ENCODE assay signal across 8 cellular contexts in the genomic region with DNA sequence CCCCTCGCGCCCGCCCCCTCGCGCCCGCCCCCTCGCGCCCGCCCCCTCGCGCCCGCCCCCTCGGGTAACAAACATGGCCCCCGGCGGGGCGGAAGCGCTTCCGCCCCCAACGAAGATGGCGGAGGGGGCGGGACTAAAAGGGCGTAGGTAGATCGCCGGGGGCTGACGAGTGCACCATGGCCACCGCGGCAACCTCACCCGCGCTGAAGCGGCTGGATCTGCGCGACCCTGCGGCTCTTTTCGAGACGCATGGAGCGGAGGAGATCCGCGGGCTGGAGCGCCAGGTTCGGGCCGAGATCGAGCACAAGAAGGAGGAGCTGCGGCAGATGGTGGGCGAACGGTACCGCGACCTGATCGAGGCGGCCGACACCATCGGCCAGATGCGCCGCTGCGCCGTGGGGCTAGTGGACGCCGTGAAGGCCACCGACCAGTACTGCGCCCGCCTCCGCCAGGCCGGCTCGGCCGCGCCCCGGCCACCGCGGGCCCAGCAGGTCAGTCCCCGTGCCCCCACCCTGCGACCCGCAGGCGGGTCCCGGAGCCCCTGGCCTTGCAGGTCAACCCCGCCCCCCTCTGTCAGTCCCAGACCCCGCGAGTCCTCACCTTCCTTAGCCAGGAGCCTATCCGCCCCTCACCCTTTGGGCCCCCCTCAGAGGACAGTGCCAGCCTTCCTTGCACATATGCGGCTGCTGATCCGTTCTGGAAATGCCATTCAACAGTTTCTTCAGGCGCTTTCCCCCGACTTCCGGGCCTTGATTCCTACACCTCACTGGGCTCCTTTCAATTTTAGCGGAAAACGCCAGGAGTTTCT. TPM values are rescaled to one million over a fixed set of nuclear protein-coding genes. Genes with fewer than 3 reads are reported as not detected.
DNase-seq lines count a peak whose midpoint lies in the region; ATAC-seq and TF ChIP-seq lines count a peak whose summit lies in the region.

A gene with protein sequence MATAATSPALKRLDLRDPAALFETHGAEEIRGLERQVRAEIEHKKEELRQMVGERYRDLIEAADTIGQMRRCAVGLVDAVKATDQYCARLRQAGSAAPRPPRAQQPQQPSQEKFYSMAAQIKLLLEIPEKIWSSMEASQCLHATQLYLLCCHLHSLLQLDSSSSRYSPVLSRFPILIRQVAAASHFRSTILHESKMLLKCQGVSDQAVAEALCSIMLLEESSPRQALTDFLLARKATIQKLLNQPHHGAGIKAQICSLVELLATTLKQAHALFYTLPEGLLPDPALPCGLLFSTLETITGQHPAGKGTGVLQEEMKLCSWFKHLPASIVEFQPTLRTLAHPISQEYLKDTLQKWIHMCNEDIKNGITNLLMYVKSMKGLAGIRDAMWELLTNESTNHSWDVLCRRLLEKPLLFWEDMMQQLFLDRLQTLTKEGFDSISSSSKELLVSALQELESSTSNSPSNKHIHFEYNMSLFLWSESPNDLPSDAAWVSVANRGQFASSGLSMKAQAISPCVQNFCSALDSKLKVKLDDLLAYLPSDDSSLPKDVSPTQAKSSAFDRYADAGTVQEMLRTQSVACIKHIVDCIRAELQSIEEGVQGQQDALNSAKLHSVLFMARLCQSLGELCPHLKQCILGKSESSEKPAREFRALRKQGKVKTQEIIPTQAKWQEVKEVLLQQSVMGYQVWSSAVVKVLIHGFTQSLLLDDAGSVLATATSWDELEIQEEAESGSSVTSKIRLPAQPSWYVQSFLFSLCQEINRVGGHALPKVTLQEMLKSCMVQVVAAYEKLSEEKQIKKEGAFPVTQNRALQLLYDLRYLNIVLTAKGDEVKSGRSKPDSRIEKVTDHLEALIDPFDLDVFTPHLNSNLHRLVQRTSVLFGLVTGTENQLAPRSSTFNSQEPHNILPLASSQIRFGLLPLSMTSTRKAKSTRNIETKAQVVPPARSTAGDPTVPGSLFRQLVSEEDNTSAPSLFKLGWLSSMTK (plus strand): TSS at position 162 of the 808 bp plus-strand sequence. CDS start 15 bp downstream, at position 177.

- H3K36me3 Mint-ChIP-seq in activated naive CD4-positive, alpha-beta T cell treated with anti-CD3 and anti-CD28 coated beads, Interleukin-2, amount 50 U/mL, for 72 hours = peaks cover 18 to 25% of the 10 kb centered on the region in 2 donors
- H3K36me3 Mint-ChIP-seq in glutamatergic neuron (ENCODE audit: unreplicated experiment) (peaks cover 6% of the 10 kb centered on the region), osteocyte (ENCODE audit: unreplicated experiment) (peaks cover 18% of the 10 kb centered on the region)

- H3K27ac Mint-ChIP-seq in activated naive CD4-positive, alpha-beta T cell treated with anti-CD3 and anti-CD28 coated beads, Interleukin-2, amount 50 U/mL, for 72 hours = peak within 1 kb of the TSS; percentile 92 to 95
- H3K27ac Mint-ChIP-seq in glutamatergic neuron (ENCODE audit: unreplicated experiment) (peak within 1 kb of the TSS; percentile 94), osteocyte (ENCODE audit: unreplicated experiment) (peak within 1 kb of the TSS; percentile 94)

- POLR2A ChIA-PET in HEK293 (lab: Yijun Ruan, JAX) = interaction anchor here (0.9 to 4.5 kb wide), 6 partner anchors 12 to 600 kb away, joined by 3 to 23 read pairs (median 4); a partner anchor contains a TSS

- H3K36me3 ChIP-seq in HEK293 (ENCODE audit: control insufficient read depth in 2 of 2, insufficient read depth in 1 of 2, low read length in 2 of 2) (peaks cover 19 to 22% of the 10 kb centered on the region in 2 experiments), testis (ENCODE audit: low read depth, missing control alignments) (no peaks in the 10 kb centered on the region)

- H3K4me1 Mint-ChIP-seq in glutamatergic neuron (ENCODE audit: low read depth, unreplicated experiment) (peaks cover 18% of the 10 kb centered on the region), osteocyte (ENCODE audit: unreplicated experiment) (peaks cover 38% of the 10 kb centered on the region)

- intact Hi-C loops in testis (cut with DNase I; ENCODE audit: low total_unique reads) = no loop called here

- no peaks in the 10 kb centered on the region for H3K9me3 Mint-ChIP-seq in activated naive CD4-positive, alpha-beta T cell treated with anti-CD3 and anti-CD28 coated beads, Interleukin-2, amount 50 U/mL, for 72 hours
- H3K9me3 Mint-ChIP-seq in glutamatergic neuron (ENCODE audit: unreplicated experiment) (peaks cover 13% of the 10 kb centered on the region), osteocyte (ENCODE audit: unreplicated experiment) (no peaks in the 10 kb centered on the region)

- H3K4me1 ChIP-seq in HEK293 (ENCODE audit: control insufficient read depth, insufficient read depth, low read length) (peaks cover 3% of the 10 kb centered on the region; the same call in 1 of the 2 replicates), testis (peaks cover 4% of the 10 kb centered on the region)

- peak; percentile 82 to 84 for ATAC-seq in activated naive CD4-positive, alpha-beta T cell treated with anti-CD3 and anti-CD28 coated beads, Interleukin-2, amount 50 U/mL, for 72 hours

- peak; percentile 45 for DNase-seq in GF-D8 (lab: John Stamatoyannopoulos, UW)
- DNase-seq in NCI-H1048 (lab: John Stamatoyannopoulos, UW) = peak; percentile 69
- peak; percentile 38 for DNase-seq in SKM-1 treated with dmso at 0.1 percent for 144 hours (lab: John Stamatoyannopoulos, UW; ENCODE audit: unreplicated experiment)
- peak; percentile 67 to 79 for DNase-seq in activated naive CD4-positive, alpha-beta T cell treated with anti-CD3 and anti-CD28 coated beads, Interleukin-2, amount 50 U/mL, for 72 hours (ENCODE audit: low spot score in 2 of 2)
- DNase-seq in glutamatergic neuron = peak; percentile 89
- peak; percentile 90 for DNase-seq in osteocyte (ENCODE audit: extremely low spot score, unreplicated experiment)
- DNase-seq in testis = peak; percentile 85

- H3K27me3 ChIP-seq in testis = no peaks in the 10 kb centered on the region

- H3K4me3 ChIP-seq in HEK293 (ENCODE audit: low read depth, low read length) (peak within 1 kb of the TSS; percentile 93), testis (peak within 1 kb of the TSS; percentile 88 to 95)

- H3K9me3 ChIP-seq in HEK293 (ENCODE audit: control insufficient read depth, insufficient read depth, low read depth, low read length) (no peaks in the 10 kb centered on the region), testis (no peaks in the 10 kb centered on the region)

- CTCF ChIA-PET in HEK293 (lab: Yijun Ruan, JAX) = interaction anchor here (0.7 to 9.5 kb wide), 11 partner anchors 8 to 636 kb away, joined by 3 to 206 read pairs (median 6); no protein-coding TSS in a partner anchor

- TF ChIP-seq POLR2A in testis (IDR thresholded peaks at IDR 0.05) = no peak

- TF ChIP-seq CTCF in HEK293 (tag by site-specific recombination; IDR thresholded peaks at IDR 0.05) (peak; percentile 73; the same call in 1 of the 2 replicates), glutamatergic neuron (IDR thresholded peaks at IDR 0.05; ENCODE audit: partially characterized antibody, unreplicated experiment) (no peak), osteocyte (IDR thresholded peaks at IDR 0.05) (no peak), testis (IDR thresholded peaks at IDR 0.05) (no peak)

- peaks cover 8% of the 10 kb centered on the region for H3K27me3 Mint-ChIP-seq in glutamatergic neuron (ENCODE audit: unreplicated experiment)
- H3K27me3 Mint-ChIP-seq in osteocyte (ENCODE audit: unreplicated experiment) = no peaks in the 10 kb centered on the region

- peak within 1 kb of the TSS; percentile 98 for H3K27ac ChIP-seq in HEK293 (ENCODE audit: extremely low read depth, low read depth, low read length)
- H3K27ac ChIP-seq in testis = peak within 1 kb of the TSS; percentile 73 to 78

- peak within 1 kb of the TSS; percentile 98 for H3K4me3 Mint-ChIP-seq in glutamatergic neuron (ENCODE audit: unreplicated experiment)
- H3K4me3 Mint-ChIP-seq in osteocyte (ENCODE audit: unreplicated experiment) = peak within 1 kb of the TSS; percentile 97

- 0% methylated on average over 9 to 64 of the region's 84 CpGs for WGBS in testis, 2 donors

TF ChIP-seq in HEK293, 187 proteins besides CTCF, POLR2A, EP300 and RAD21 (continues in another document):
- TF ChIP-seq, protein P1, sequence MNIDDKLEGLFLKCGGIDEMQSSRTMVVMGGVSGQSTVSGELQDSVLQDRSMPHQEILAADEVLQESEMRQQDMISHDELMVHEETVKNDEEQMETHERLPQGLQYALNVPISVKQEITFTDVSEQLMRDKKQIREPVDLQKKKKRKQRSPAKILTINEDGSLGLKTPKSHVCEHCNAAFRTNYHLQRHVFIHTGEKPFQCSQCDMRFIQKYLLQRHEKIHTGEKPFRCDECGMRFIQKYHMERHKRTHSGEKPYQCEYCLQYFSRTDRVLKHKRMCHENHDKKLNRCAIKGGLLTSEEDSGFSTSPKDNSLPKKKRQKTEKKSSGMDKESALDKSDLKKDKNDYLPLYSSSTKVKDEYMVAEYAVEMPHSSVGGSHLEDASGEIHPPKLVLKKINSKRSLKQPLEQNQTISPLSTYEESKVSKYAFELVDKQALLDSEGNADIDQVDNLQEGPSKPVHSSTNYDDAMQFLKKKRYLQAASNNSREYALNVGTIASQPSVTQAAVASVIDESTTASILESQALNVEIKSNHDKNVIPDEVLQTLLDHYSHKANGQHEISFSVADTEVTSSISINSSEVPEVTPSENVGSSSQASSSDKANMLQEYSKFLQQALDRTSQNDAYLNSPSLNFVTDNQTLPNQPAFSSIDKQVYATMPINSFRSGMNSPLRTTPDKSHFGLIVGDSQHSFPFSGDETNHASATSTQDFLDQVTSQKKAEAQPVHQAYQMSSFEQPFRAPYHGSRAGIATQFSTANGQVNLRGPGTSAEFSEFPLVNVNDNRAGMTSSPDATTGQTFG (tag by site-specific recombination; IDR thresholded peaks at IDR 0.05; ENCODE audit: borderline replicate concordance) = no peak
- TF ChIP-seq, protein P2, sequence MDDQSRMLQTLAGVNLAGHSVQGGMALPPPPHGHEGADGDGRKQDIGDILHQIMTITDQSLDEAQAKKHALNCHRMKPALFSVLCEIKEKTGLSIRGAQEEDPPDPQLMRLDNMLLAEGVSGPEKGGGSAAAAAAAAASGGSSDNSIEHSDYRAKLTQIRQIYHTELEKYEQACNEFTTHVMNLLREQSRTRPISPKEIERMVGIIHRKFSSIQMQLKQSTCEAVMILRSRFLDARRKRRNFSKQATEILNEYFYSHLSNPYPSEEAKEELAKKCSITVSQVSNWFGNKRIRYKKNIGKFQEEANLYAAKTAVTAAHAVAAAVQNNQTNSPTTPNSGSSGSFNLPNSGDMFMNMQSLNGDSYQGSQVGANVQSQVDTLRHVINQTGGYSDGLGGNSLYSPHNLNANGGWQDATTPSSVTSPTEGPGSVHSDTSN (CRISPR knock-in tag; IDR thresholded peaks at IDR 0.05) = peak; percentile 79; the same call in 1 of the 2 replicates
- TF ChIP-seq OSR2 (tag by site-specific recombination; IDR thresholded peaks at IDR 0.05) (no peak), BCL11A (tag by site-specific recombination; IDR thresholded peaks at IDR 0.05; ENCODE audit: low read depth) (no peak), RBAK (tag by site-specific recombination; IDR thresholded peaks at IDR 0.05) (no peak)

RNA-seq across cellular contexts. Expression of the gene that starts here (rescaled TPM):
- total RNA-seq in activated naive CD4-positive, alpha-beta T cell treated with anti-CD3 and anti-CD28 coated beads, Interleukin-2, amount 50 U/mL, for 72 hours = 10 to 100 TPM; 26.8 to 40.5 TPM
- 43.1 TPM for total RNA-seq in glutamatergic neuron (ENCODE audit: unreplicated experiment)
- total RNA-seq in osteocyte = 45.6 and 45.7 TPM in 2 replicates
- 10 to 100 TPM; 56.3 to 58.3 TPM for total RNA-seq in testis
- polyA plus RNA-seq in testis (ENCODE audit: insufficient read depth, low read depth, low replicate concordance) = 61.8 TPM

Comparison
In these comparisons a context has a peak if more than half of its experiments do, and no peak if none do; other contexts are left out.
1. Peak in every context shown above with its lines: DNase-seq, ATAC-seq, H3K4me3 ChIP-seq and H3K27ac ChIP-seq.
2. DNase-seq: peak in every context shown above with its lines; median percentile 90 in osteocyte; 89 in glutamatergic neuron; 85 in testis; 73 in activated naive CD4-positive, alpha-beta T cell treated with anti-CD3 and anti-CD28 coated beads, Interleukin-2, amount 50 U/mL, for 72 hours; 69 in NCI-H1048; 45 in GF-D8; 38 in SKM-1 treated with dmso at 0.1 percent for 144 hours.